In the genomic region with DNA sequence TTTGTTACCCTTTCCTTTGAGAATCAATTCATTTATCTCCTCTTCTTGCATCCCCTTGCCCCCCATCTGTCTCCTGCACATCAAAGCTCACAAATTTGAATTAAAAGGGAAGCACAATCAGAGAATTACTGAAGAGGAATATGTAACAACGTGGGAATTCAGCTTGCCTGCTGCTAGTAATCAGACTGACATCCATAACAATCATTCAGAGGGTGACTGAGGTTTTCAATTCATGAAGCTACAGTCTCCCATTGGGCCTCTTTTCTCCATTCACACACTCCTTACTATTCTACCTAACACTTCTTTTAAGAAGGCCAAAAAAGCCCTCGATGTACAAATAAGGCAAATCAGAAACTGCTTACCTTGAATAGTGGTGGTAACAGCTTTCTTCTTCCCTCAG, we compare ENCODE assay signal across 28 cellular contexts. TPM values are rescaled to one million over a fixed set of nuclear protein-coding genes. Genes with fewer than 3 reads are reported as not detected.
A peak's percentile ranks its signal among the peaks of the same experiment; 100 is the strongest.
DNase-seq lines count a peak whose midpoint lies in the region; ATAC-seq and TF ChIP-seq lines count a peak whose summit lies in the region.
"Had no signal": no experiment of that assay in that cellular context is flagged by ENCODE, and none has a peak within 500 bp of the region (broad histone marks: within the 10 kb centered on the region; RNA-seq: fewer than 3 reads in every experiment).

No MANE protein-coding gene starts in this region.

- H3K27me3 ChIP-seq in CD4-positive, CD25-positive, alpha-beta regulatory T cell (ENCODE audit: control insufficient read depth, insufficient read depth, low read length), result no peaks in the 10 kb centered on the region
- H3K27me3 ChIP-seq in NT2/D1 (ENCODE audit: insufficient read depth, insufficient read length) (no peaks in the 10 kb centered on the region), WERI-Rb-1 (ENCODE audit: insufficient read depth, low read depth, severe bottlenecking) (no peaks in the 10 kb centered on the region), esophagus muscularis mucosa (no peaks in the 10 kb centered on the region)
- H3K27me3 ChIP-seq: BLaER1 had no signal

- intact Hi-C loops in esophagus muscularis mucosa (cut with DNase I), result no loop called here

- H3K27ac Mint-ChIP-seq in CD4-positive, CD25-positive, alpha-beta regulatory T cell, result peak overlapping the region in 2 of 3 donors; percentile 5 to 47
- H3K27ac Mint-ChIP-seq in nephron progenitor cell, result peak overlapping the region; percentile 4
- H3K27ac Mint-ChIP-seq in naive thymus-derived CD8-positive, alpha-beta T cell, result peak overlapping the region in 1 of 10 donors; percentile 46

- H3K36me3 Mint-ChIP-seq in CD4-positive, CD25-positive, alpha-beta regulatory T cell, result peaks cover 30% of the 10 kb centered on the region
- H3K36me3 Mint-ChIP-seq in nephron progenitor cell (ENCODE audit: low read depth), result peaks cover 18% of the 10 kb centered on the region
- H3K36me3 Mint-ChIP-seq in naive thymus-derived CD8-positive, alpha-beta T cell, result peaks cover 0 to 74% (median 28%) of the 10 kb centered on the region in 3 donors

- no peak overlapping the region for H3K4me3 ChIP-seq in CD4-positive, CD25-positive, alpha-beta regulatory T cell (ENCODE audit: low read depth, low read length)
- no peak overlapping the region for H3K4me3 ChIP-seq in NT2/D1 (ENCODE audit: insufficient read length, low read depth)
- no peak overlapping the region for H3K4me3 ChIP-seq in WERI-Rb-1 (ENCODE audit: low read depth, low read length)
- H3K4me3 ChIP-seq in esophagus muscularis mucosa, result no peak overlapping the region
- H3K4me3 ChIP-seq: BLaER1, K562 had no signal

- POLR2A ChIA-PET in naive thymus-derived CD8-positive, alpha-beta T cell (lab: Charles Lee), result interaction anchor here (0.6 to 1.1 kb wide), 2 partner anchors 9 to 104 kb away, joined by 3 read pairs; no protein-coding TSS in a partner anchor

- WGBS in esophagus muscularis mucosa, result 53% methylated on average over 2 of the region's 2 CpGs

- H3K27ac ChIP-seq in CD4-positive, CD25-positive, alpha-beta regulatory T cell (ENCODE audit: insufficient read depth, low read length, poor library complexity, severe bottlenecking), result no peak overlapping the region
- H3K27ac ChIP-seq in WERI-Rb-1, result no peak overlapping the region
- H3K27ac ChIP-seq in esophagus muscularis mucosa (replicated peaks in 1 of 4), result no peak overlapping the region
- H3K27ac ChIP-seq: 22Rv1, BLaER1 had no signal

- ATAC-seq in CD4-positive, CD25-positive, alpha-beta regulatory T cell (ENCODE audit: low read depth in 2 of 2), result no peak
- ATAC-seq in naive thymus-derived CD8-positive, alpha-beta T cell, result no peak
- ATAC-seq: HepG2, K562, Panc1 had no signal

- no peaks in the 10 kb centered on the region for H3K9me3 ChIP-seq in CD4-positive, CD25-positive, alpha-beta regulatory T cell (ENCODE audit: control insufficient read depth in 2 of 2, low read length in 2 of 2)
- H3K9me3 ChIP-seq in NT2/D1 (ENCODE audit: insufficient read depth, low read length) (no peaks in the 10 kb centered on the region), WERI-Rb-1 (ENCODE audit: severe bottlenecking) (no peaks in the 10 kb centered on the region), esophagus muscularis mucosa (no peaks in the 10 kb centered on the region)
- H3K9me3 ChIP-seq: BLaER1, Caco-2, SK-N-SH had no signal

- TF ChIP-seq EP300 in esophagus muscularis mucosa (IDR thresholded peaks at IDR 0.05), result no peak

- H3K36me3 ChIP-seq in CD4-positive, CD25-positive, alpha-beta regulatory T cell (ENCODE audit: control insufficient read depth, insufficient read depth, low read length), result peaks cover 47% of the 10 kb centered on the region
- H3K36me3 ChIP-seq in NT2/D1 (ENCODE audit: insufficient read depth, insufficient read length, low read length), result peaks cover 29% of the 10 kb centered on the region
- H3K36me3 ChIP-seq in WERI-Rb-1, result peaks cover 31% of the 10 kb centered on the region
- H3K36me3 ChIP-seq in esophagus muscularis mucosa, result peaks cover 18 to 92% (median 54%) of the 10 kb centered on the region in 4 donors

- no peak overlapping the region for H3K4me3 Mint-ChIP-seq in CD4-positive, CD25-positive, alpha-beta regulatory T cell
- H3K4me3 Mint-ChIP-seq in nephron progenitor cell, result no peak overlapping the region
- no peak overlapping the region for H3K4me3 Mint-ChIP-seq in naive thymus-derived CD8-positive, alpha-beta T cell
- H3K4me3 Mint-ChIP-seq: CD4-positive, alpha-beta memory T cell had no signal

- H3K27me3 Mint-ChIP-seq in CD4-positive, CD25-positive, alpha-beta regulatory T cell, result no peaks in the 10 kb centered on the region
- peaks cover 3% of the 10 kb centered on the region for H3K27me3 Mint-ChIP-seq in nephron progenitor cell (ENCODE audit: low read depth, poor library complexity)
- H3K27me3 Mint-ChIP-seq in naive thymus-derived CD8-positive, alpha-beta T cell, result no peaks in the 10 kb centered on the region
- H3K27me3 Mint-ChIP-seq: CD4-positive, alpha-beta memory T cell had no signal

- no peak overlapping the region for H3K9ac ChIP-seq in NT2/D1 (ENCODE audit: insufficient read length, low read depth)
- H3K9ac ChIP-seq: BLaER1, SK-N-SH had no signal

- TF ChIP-seq POLR2A in esophagus muscularis mucosa (IDR thresholded peaks at IDR 0.05; ENCODE audit: low read depth), result no peak

- no peaks in the 10 kb centered on the region for H3K9me3 Mint-ChIP-seq in CD4-positive, CD25-positive, alpha-beta regulatory T cell
- H3K9me3 Mint-ChIP-seq in nephron progenitor cell, result no peaks in the 10 kb centered on the region
- H3K9me3 Mint-ChIP-seq in naive thymus-derived CD8-positive, alpha-beta T cell, result no peaks in the 10 kb centered on the region
- H3K9me3 Mint-ChIP-seq: CD4-positive, alpha-beta memory T cell had no signal

- no peak for DNase-seq in CD4-positive, CD25-positive, alpha-beta regulatory T cell
- DNase-seq in NT2/D1 (ENCODE audit: low read depth, low spot score), result peak; percentile 38
- DNase-seq in iPS DF 4.7 (ENCODE audit: extremely low read depth, low spot score), result peak; percentile 16
- DNase-seq in nephron progenitor cell, result no peak
- no peak for DNase-seq in WERI-Rb-1
- no peak for DNase-seq in naive thymus-derived CD8-positive, alpha-beta T cell
- DNase-seq in NCI-H1417 (lab: John Stamatoyannopoulos, UW), result no peak
- DNase-seq in esophagus muscularis mucosa (ENCODE audit: extremely low spot score), result no peak
- DNase-seq: ACHN; Caco-2; CD4-positive, alpha-beta memory T cell; DMS 273 treated with DMSO at 0.1 percent for 48 hours; GOT3; NCI-H1092; NCI-H1694; NCI-H2081; NCI-H2171; NCI-H345; NCI-H524; NCI-H774; NK-92 treated with Interleukin-12 subunit alpha and Interleukin-12 subunit beta, amount 100 ng/mL, for 24 hours; SIG-M5; SK-N-SH had no signal

- TF ChIP-seq CTCF in nephron progenitor cell (IDR thresholded peaks at IDR 0.05) (no peak), WERI-Rb-1 (IDR thresholded peaks at IDR 0.05; ENCODE audit: low read depth, low read length) (no peak), esophagus muscularis mucosa (IDR thresholded peaks at IDR 0.05) (no peak)

- H3K4me1 Mint-ChIP-seq in CD4-positive, CD25-positive, alpha-beta regulatory T cell, result peaks cover 0 to 5% (median 2%) of the 10 kb centered on the region in 4 donors
- H3K4me1 Mint-ChIP-seq in nephron progenitor cell, result no peaks in the 10 kb centered on the region
- H3K4me1 Mint-ChIP-seq in naive thymus-derived CD8-positive, alpha-beta T cell, result no peaks in the 10 kb centered on the region

- no peaks in the 10 kb centered on the region for H3K4me1 ChIP-seq in CD4-positive, CD25-positive, alpha-beta regulatory T cell (ENCODE audit: control insufficient read depth, insufficient read depth, low read length, poor library complexity, severe bottlenecking)
- H3K4me1 ChIP-seq in NT2/D1 (ENCODE audit: insufficient read depth, insufficient read length), result no peaks in the 10 kb centered on the region
- H3K4me1 ChIP-seq in esophagus muscularis mucosa, result no peaks in the 10 kb centered on the region
- H3K4me1 ChIP-seq: Caco-2 had no signal

RNA-seq across cellular contexts. Expression of gene DNA2, which starts 24.3 kb away (rescaled TPM):
- total RNA-seq in CD4-positive, CD25-positive, alpha-beta regulatory T cell, result 6.9 TPM
- polyA plus RNA-seq in CD4-positive, CD25-positive, alpha-beta regulatory T cell, result 1 to 10 TPM in 1 of 4 donors, under 1 TPM in 3; 0.27 to 1.7 (median 0.72) TPM
- total RNA-seq in naive thymus-derived CD8-positive, alpha-beta T cell, result 1 to 10 TPM; 7.4 to 9.8 TPM
- polyA plus RNA-seq in naive thymus-derived CD8-positive, alpha-beta T cell, result under 1 TPM; 0.51 to 0.74 (median 0.54) TPM
- 1 to 10 TPM; 2.0 to 2.9 (median 2.6) TPM for total RNA-seq in esophagus muscularis mucosa

RNA-seq across cellular contexts. Expression of gene SLC25A16, which starts 31.3 kb away (rescaled TPM):
- 34.7 TPM for total RNA-seq in CD4-positive, CD25-positive, alpha-beta regulatory T cell
- 1 to 10 TPM; 7.4 to 9.6 (median 8.6) TPM for polyA plus RNA-seq in CD4-positive, CD25-positive, alpha-beta regulatory T cell
- total RNA-seq in naive thymus-derived CD8-positive, alpha-beta T cell, result 10 to 100 TPM; 26.6 to 38.2 TPM
- polyA plus RNA-seq in naive thymus-derived CD8-positive, alpha-beta T cell, result 1 to 10 TPM; 2.5 to 6.3 (median 6.2) TPM
- total RNA-seq in esophagus muscularis mucosa, result 10 to 100 TPM; 11.0 to 20.3 (median 14.8) TPM

Comparison
In these comparisons a context has a peak if more than half of its experiments do, and no peak if none do; other contexts are left out.
1. DNase-seq: peak in NT2/D1 (single experiment) and iPS DF 4.7 (single experiment); none in CD4-positive, CD25-positive, alpha-beta regulatory T cell (0 of 3), nephron progenitor cell (single experiment), WERI-Rb-1 (single experiment), naive thymus-derived CD8-positive, alpha-beta T cell (0 of 10), NCI-H1417 (0 of 3) and esophagus muscularis mucosa (single experiment).